Comparison of ENCODE assay signal across 18 cellular contexts in the genomic region with DNA sequence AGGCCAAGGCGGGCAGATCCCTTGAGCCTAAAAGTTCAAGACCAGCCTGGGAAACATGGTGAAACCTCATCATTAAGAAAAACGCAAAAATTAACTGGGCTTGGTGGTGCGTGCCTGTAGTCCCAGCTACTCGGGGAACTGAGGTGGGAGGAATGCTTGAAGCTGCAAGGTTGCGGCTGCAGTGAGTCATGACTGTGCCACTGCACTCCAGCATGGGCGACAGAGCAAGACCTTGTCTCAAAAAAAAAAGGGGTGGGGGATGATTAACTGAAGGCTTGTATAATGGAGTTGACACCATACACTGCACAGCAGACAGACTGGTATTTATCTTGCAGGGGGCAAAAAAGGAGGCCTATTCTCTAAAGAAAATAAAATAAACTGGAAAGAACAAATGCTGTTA. TPM values are rescaled to one million over a fixed set of nuclear protein-coding genes. Genes with fewer than 3 reads are reported as not detected.
DNase-seq lines count a peak whose midpoint lies in the region; ATAC-seq and TF ChIP-seq lines count a peak whose summit lies in the region.
"Had no signal": no experiment of that assay in that cellular context is flagged by ENCODE, and none has a peak within 500 bp of the region (broad histone marks: within the 10 kb centered on the region; RNA-seq: fewer than 3 reads in every experiment).

No MANE protein-coding gene starts in this region.

- H3K27ac ChIP-seq in brain microvascular endothelial cell: no peak overlapping the region

- TF ChIP-seq CTCF in brain microvascular endothelial cell (IDR thresholded peaks at IDR 0.05; ENCODE audit: low read depth, low read length, missing control alignments) (no peak), nephron progenitor cell (IDR thresholded peaks at IDR 0.05) (no peak)

- no peak for ATAC-seq in GM18498 (IDR thresholded peaks at IDR 0.05; ENCODE audit: unreplicated experiment)
- ATAC-seq: sciatic nerve had no signal

- peak overlapping the region; percentile 54 for H3K4me3 Mint-ChIP-seq in nephron progenitor cell
- H3K4me3 Mint-ChIP-seq: CD4-positive, CD25-positive, alpha-beta regulatory T cell; immature natural killer cell had no signal

- in situ Hi-C loops in brain microvascular endothelial cell (cut with HindIII; ENCODE audit: low pct_ligation_motif_present, low sequenced_read_pairs): no loop called here

- H3K4me3 ChIP-seq in brain microvascular endothelial cell (ENCODE audit: low read depth, low read length): no peak overlapping the region

- no peaks in the 10 kb centered on the region for H3K27me3 Mint-ChIP-seq in nephron progenitor cell (ENCODE audit: low read depth, poor library complexity)
- H3K27me3 Mint-ChIP-seq: CD4-positive, CD25-positive, alpha-beta regulatory T cell had no signal

- H3K9me3 Mint-ChIP-seq in nephron progenitor cell: peaks cover 14% of the 10 kb centered on the region
- H3K9me3 Mint-ChIP-seq: CD4-positive, CD25-positive, alpha-beta regulatory T cell; immature natural killer cell had no signal

- H3K4me1 Mint-ChIP-seq in nephron progenitor cell: peaks cover 35% of the 10 kb centered on the region

- H3K27ac Mint-ChIP-seq in nephron progenitor cell: peak overlapping the region; percentile 97
- H3K27ac Mint-ChIP-seq: immature natural killer cell had no signal

- no peaks in the 10 kb centered on the region for H3K27me3 ChIP-seq in brain microvascular endothelial cell (replicated peaks)

- DNase-seq in Daoy (ENCODE audit: low read depth) (peak; percentile 54), HK-2 (ENCODE audit: unreplicated experiment) (peak; percentile 60), brain microvascular endothelial cell (peak; percentile 18), nephron progenitor cell (peak; percentile 16), posterior vena cava (ENCODE audit: low spot score) (no peak), anterior cingulate cortex (lab: John Stamatoyannopoulos, UW) (no peak)
- no peak for DNase-seq in activated effector memory CD4-positive, alpha-beta T cell treated with Interleukin-2 at 50 U/mL for 16 hours
- DNase-seq: activated CD8-positive, alpha-beta memory T cell treated with anti-CD3 and anti-CD28 coated beads, Interleukin-2, amount 50 U/mL, for 48 hours; activated gamma-delta T cell treated with Interleukin-2 at 50 U/mL for 16 hours; CD4-positive, CD25-positive, alpha-beta regulatory T cell; dermis blood vessel endothelial cell; DMS153; immature natural killer cell; NCI-H1694 treated with DMSO at 0.1 percent for 48 hours; NCI-H748 treated with DMSO at 0.1 percent for 48 hours; SHP77 had no signal

- peaks cover 4% of the 10 kb centered on the region for H3K36me3 ChIP-seq in brain microvascular endothelial cell (replicated peaks)

- H3K36me3 Mint-ChIP-seq in nephron progenitor cell (ENCODE audit: low read depth): peaks cover 65% of the 10 kb centered on the region

- intact Hi-C loops in posterior vena cava (cut with DNase I): no loop called here

RNA-seq across cellular contexts. Expression of a gene that starts 27.7 kb away (rescaled TPM):
- 131 and 151 TPM in 2 replicates for total RNA-seq in Daoy (2014; rRNA removed; shearing (Covaris generic))
- 10 to 100 TPM; 29.0 to 30.7 TPM for total RNA-seq in posterior vena cava

Comparison
In these comparisons a context has a peak if more than half of its experiments do, and no peak if none do; other contexts are left out.
1. DNase-seq: peak in Daoy (single experiment), HK-2 (single experiment), brain microvascular endothelial cell (single experiment) and nephron progenitor cell (single experiment); none in posterior vena cava (single experiment), anterior cingulate cortex (0 of 58) and activated effector memory CD4-positive, alpha-beta T cell treated with Interleukin-2 at 50 U/mL for 16 hours (single experiment).